Comparison of ENCODE assay signal across 2 cellular contexts in the genomic region with DNA sequence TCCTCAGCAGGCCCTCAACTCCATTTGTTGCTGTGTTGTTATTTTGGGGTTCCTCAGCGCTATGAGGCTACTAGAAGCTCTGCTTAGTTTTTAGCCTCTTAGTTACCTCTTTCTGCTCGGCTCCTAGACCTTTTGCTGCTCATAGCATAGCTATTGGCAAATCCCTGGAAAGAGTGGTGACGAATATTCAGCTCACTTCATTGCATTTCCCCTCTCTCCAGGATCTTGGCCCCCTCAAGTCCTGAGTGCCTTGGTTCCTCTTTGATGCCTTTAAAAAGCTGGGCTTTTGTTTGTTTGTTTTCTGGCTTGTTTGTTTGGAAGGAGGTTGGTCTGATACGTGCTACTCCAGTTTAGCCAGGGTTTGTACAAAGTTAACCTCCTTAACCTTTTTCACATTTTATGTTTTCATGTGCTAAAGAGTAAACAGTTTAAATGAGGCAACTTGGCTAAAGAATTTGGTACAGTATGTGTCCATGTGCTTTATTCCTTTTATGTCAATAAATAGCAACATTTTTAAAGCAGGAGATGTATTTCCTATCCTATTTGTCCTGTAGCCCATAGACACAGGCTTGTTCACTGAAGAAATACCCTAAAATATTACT.
TF ChIP-seq lines count a peak whose summit lies in the region.

No MANE protein-coding gene starts in this region.

TF ChIP-seq in GM23338, 12 proteins besides CTCF, POLR2A, EP300 and RAD21 (continued from another document):
- TF ChIP-seq, protein P1, sequence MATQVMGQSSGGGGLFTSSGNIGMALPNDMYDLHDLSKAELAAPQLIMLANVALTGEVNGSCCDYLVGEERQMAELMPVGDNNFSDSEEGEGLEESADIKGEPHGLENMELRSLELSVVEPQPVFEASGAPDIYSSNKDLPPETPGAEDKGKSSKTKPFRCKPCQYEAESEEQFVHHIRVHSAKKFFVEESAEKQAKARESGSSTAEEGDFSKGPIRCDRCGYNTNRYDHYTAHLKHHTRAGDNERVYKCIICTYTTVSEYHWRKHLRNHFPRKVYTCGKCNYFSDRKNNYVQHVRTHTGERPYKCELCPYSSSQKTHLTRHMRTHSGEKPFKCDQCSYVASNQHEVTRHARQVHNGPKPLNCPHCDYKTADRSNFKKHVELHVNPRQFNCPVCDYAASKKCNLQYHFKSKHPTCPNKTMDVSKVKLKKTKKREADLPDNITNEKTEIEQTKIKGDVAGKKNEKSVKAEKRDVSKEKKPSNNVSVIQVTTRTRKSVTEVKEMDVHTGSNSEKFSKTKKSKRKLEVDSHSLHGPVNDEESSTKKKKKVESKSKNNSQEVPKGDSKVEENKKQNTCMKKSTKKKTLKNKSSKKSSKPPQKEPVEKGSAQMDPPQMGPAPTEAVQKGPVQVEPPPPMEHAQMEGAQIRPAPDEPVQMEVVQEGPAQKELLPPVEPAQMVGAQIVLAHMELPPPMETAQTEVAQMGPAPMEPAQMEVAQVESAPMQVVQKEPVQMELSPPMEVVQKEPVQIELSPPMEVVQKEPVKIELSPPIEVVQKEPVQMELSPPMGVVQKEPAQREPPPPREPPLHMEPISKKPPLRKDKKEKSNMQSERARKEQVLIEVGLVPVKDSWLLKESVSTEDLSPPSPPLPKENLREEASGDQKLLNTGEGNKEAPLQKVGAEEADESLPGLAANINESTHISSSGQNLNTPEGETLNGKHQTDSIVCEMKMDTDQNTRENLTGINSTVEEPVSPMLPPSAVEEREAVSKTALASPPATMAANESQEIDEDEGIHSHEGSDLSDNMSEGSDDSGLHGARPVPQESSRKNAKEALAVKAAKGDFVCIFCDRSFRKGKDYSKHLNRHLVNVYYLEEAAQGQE (IDR thresholded peaks at IDR 0.05; ENCODE audit: unreplicated experiment) = no peak

TF ChIP-seq in HepG2, 621 proteins besides CTCF, POLR2A, EP300 and RAD21 (continued from another document):
- TF ChIP-seq, protein P2, sequence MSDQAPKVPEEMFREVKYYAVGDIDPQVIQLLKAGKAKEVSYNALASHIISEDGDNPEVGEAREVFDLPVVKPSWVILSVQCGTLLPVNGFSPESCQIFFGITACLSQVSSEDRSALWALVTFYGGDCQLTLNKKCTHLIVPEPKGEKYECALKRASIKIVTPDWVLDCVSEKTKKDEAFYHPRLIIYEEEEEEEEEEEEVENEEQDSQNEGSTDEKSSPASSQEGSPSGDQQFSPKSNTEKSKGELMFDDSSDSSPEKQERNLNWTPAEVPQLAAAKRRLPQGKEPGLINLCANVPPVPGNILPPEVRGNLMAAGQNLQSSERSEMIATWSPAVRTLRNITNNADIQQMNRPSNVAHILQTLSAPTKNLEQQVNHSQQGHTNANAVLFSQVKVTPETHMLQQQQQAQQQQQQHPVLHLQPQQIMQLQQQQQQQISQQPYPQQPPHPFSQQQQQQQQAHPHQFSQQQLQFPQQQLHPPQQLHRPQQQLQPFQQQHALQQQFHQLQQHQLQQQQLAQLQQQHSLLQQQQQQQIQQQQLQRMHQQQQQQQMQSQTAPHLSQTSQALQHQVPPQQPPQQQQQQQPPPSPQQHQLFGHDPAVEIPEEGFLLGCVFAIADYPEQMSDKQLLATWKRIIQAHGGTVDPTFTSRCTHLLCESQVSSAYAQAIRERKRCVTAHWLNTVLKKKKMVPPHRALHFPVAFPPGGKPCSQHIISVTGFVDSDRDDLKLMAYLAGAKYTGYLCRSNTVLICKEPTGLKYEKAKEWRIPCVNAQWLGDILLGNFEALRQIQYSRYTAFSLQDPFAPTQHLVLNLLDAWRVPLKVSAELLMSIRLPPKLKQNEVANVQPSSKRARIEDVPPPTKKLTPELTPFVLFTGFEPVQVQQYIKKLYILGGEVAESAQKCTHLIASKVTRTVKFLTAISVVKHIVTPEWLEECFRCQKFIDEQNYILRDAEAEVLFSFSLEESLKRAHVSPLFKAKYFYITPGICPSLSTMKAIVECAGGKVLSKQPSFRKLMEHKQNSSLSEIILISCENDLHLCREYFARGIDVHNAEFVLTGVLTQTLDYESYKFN (CRISPR knock-in tag; conservative IDR thresholded peaks at IDR 0.05) = 0 out of 2 replicates have a peak, but pooled peaks have one; percentile 16
- TF ChIP-seq ZNF530 (CRISPR knock-in tag; IDR thresholded peaks at IDR 0.05; ENCODE audit: low read depth) (no peak), MATR3 (CRISPR knock-in tag; IDR thresholded peaks at IDR 0.05) (no peak)
- TF ChIP-seq, protein P3, sequence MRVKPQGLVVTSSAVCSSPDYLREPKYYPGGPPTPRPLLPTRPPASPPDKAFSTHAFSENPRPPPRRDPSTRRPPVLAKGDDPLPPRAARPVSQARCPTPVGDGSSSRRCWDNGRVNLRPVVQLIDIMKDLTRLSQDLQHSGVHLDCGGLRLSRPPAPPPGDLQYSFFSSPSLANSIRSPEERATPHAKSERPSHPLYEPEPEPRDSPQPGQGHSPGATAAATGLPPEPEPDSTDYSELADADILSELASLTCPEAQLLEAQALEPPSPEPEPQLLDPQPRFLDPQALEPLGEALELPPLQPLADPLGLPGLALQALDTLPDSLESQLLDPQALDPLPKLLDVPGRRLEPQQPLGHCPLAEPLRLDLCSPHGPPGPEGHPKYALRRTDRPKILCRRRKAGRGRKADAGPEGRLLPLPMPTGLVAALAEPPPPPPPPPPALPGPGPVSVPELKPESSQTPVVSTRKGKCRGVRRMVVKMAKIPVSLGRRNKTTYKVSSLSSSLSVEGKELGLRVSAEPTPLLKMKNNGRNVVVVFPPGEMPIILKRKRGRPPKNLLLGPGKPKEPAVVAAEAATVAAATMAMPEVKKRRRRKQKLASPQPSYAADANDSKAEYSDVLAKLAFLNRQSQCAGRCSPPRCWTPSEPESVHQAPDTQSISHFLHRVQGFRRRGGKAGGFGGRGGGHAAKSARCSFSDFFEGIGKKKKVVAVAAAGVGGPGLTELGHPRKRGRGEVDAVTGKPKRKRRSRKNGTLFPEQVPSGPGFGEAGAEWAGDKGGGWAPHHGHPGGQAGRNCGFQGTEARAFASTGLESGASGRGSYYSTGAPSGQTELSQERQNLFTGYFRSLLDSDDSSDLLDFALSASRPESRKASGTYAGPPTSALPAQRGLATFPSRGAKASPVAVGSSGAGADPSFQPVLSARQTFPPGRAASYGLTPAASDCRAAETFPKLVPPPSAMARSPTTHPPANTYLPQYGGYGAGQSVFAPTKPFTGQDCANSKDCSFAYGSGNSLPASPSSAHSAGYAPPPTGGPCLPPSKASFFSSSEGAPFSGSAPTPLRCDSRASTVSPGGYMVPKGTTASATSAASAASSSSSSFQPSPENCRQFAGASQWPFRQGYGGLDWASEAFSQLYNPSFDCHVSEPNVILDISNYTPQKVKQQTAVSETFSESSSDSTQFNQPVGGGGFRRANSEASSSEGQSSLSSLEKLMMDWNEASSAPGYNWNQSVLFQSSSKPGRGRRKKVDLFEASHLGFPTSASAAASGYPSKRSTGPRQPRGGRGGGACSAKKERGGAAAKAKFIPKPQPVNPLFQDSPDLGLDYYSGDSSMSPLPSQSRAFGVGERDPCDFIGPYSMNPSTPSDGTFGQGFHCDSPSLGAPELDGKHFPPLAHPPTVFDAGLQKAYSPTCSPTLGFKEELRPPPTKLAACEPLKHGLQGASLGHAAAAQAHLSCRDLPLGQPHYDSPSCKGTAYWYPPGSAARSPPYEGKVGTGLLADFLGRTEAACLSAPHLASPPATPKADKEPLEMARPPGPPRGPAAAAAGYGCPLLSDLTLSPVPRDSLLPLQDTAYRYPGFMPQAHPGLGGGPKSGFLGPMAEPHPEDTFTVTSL (CRISPR knock-in tag; IDR thresholded peaks at IDR 0.05; ENCODE audit: borderline replicate concordance) = 0 out of 2 replicates have a peak, but pooled peaks have one; percentile 21
